ENCODE assay signal across 25 cellular contexts in the genomic region with DNA sequence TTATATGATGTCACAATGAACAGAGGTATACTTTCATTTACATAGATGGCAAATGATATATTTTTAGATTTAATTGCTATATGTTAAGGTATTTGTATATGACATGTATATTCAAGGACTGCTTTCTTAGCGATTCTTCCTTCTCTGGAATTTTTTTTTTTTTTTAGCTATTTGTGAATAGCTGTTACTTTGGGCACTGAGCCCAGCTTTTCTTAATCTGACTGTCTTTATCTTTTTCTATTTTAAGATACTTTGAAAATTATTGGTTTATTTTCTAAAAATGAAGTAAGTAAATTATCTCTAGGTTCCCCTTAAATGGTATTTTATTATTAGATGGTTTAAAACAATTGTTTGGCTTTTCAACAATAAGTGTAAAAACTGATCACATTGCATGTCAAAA.
"Had no signal": no experiment of that assay in that cellular context is flagged by ENCODE, and none has a peak within 500 bp of the region (broad histone marks: within the 10 kb centered on the region; RNA-seq: fewer than 3 reads in every experiment).

No MANE protein-coding gene starts in this region.

- H3K4me3 ChIP-seq: left lung, lower lobe of right lung, mucosa of descending colon, ovary, right atrium auricular region, skin epidermis, stomach, tibial nerve, uterus had no signal

- H3K9me3 Mint-ChIP-seq: natural killer cell treated with Interleukin-12 subunit alpha and Interleukin-12 subunit beta and Interleukin-15 and Interleukin-18, amount 100 ng/mL, for 72 hours; stimulated activated naive B cell treated with anti-CD40 and anti-IgM and Interleukin-4, amounts not matched to agents 10 μg/mL and 1 μg/mL and 100 μg/mL, for 72 hours had no signal

- H3K36me3 Mint-ChIP-seq: type B pancreatic cell had no signal

- H3K4me3 Mint-ChIP-seq: natural killer cell treated with Interleukin-12 subunit alpha and Interleukin-12 subunit beta and Interleukin-15 and Interleukin-18, amount 100 ng/mL, for 72 hours; stimulated activated naive B cell treated with anti-CD40 and anti-IgM and Interleukin-4, amounts not matched to agents 10 μg/mL and 1 μg/mL and 100 μg/mL, for 72 hours; type B pancreatic cell had no signal

- H3K27ac ChIP-seq: left lung, lower lobe of right lung, ovary, skin epidermis, stomach had no signal

- H3K27ac Mint-ChIP-seq: progenitor cell of endocrine pancreas; stimulated activated naive B cell treated with anti-CD40 and anti-IgM and Interleukin-4, amounts not matched to agents 10 μg/mL and 1 μg/mL and 100 μg/mL, for 72 hours; type B pancreatic cell had no signal

- H3K4me1 ChIP-seq: uterus had no signal

- H3K9me3 ChIP-seq: left lung, lower lobe of right lung, mucosa of descending colon, ovary, right atrium auricular region, stomach, tibial nerve, uterus had no signal

- H3K27me3 ChIP-seq: left lung, ovary, right atrium auricular region, stomach, tibial nerve, uterus had no signal

- FAIRE-seq: kidney had no signal

- H3K36me3 ChIP-seq: left lung, lower lobe of right lung, ovary, right atrium auricular region, stomach, tibial nerve, uterus had no signal

- DNase-seq: hippocampal formation; kidney; left colon; left lung; lower lobe of right lung; mammary epithelial cell; mesenchymal stem cell; mucosa of descending colon; ovary; stimulated activated CD4-positive, alpha-beta T cell treated with anti-CD3 and anti-CD28 coated beads, Interleukin-12 subunit alpha, Interleukin-12 subunit beta, amount 100 ng/mL, for 4 hours; stimulated activated CD4-positive, alpha-beta T cell treated with anti-CD3 and anti-CD28 coated beads, Interleukin-15, amount 100 ng/mL, for 24 hours; stimulated activated CD4-positive, alpha-beta T cell treated with anti-CD3 and anti-CD28 coated beads, Interleukin-2, amount 100 ng/mL, for 24 hours; stimulated activated CD4-positive, alpha-beta T cell treated with anti-CD3 and anti-CD28 coated beads, Interleukin-4, amount 100 ng/mL, for 1 hour; stimulated activated naive B cell treated with anti-CD40 and anti-IgM and Interleukin-4, amounts not matched to agents 10 μg/mL and 1 μg/mL and 100 μg/mL, for 72 hours; stimulated activated naive CD8-positive, alpha-beta T cell treated with anti-CD3 and anti-CD28 coated beads, Interleukin-15, Interleukin-2, amounts not matched to agents 100 U/mL and 50 U/mL, for 24 hours; stomach; uterus had no signal

- H3K27me3 Mint-ChIP-seq: naive thymus-derived CD4-positive, alpha-beta T cell; natural killer cell treated with Interleukin-12 subunit alpha and Interleukin-12 subunit beta and Interleukin-15 and Interleukin-18, amount 100 ng/mL, for 72 hours; progenitor cell of endocrine pancreas; stimulated activated naive B cell treated with anti-CD40 and anti-IgM and Interleukin-4, amounts not matched to agents 10 μg/mL and 1 μg/mL and 100 μg/mL, for 72 hours; type B pancreatic cell had no signal

- ATAC-seq: left colon; left lung; lower lobe of right lung; mucosa of descending colon; naive thymus-derived CD4-positive, alpha-beta T cell; natural killer cell treated with Interleukin-12 subunit alpha and Interleukin-12 subunit beta and Interleukin-15 and Interleukin-18, amount 100 ng/mL, for 72 hours; sciatic nerve; stimulated activated naive B cell treated with anti-CD40 and anti-IgM and Interleukin-4, amounts not matched to agents 10 μg/mL and 1 μg/mL and 100 μg/mL, for 72 hours; stimulated activated naive CD8-positive, alpha-beta T cell treated with anti-CD3 and anti-CD28 coated beads, Interleukin-15, Interleukin-2, amounts not matched to agents 100 U/mL and 50 U/mL, for 24 hours had no signal
